25 cellular contexts compared by ENCODE assay signal in the genomic region with DNA sequence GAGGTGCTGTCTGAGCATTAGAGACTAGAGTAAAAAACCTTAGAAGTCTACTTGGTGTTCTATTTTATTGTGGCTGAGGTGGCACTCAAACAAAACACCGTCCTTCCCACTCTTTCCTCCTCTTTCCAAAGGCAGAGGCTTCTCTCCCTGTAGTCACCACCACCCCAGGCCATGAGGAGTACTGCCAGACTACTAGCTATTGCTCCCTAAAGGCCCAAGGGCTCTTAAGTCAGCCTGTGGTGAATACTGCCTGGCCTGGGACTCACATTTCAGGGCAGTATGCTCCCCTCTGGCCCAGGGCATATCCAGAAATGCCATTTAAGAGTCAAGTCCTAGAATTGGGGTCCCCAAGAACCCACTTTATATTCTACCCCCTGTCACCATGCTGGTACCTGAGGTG.
DNase-seq lines count a peak whose midpoint lies in the region; ATAC-seq, FAIRE-seq and TF ChIP-seq lines count a peak whose summit lies in the region.
"Had no signal": no experiment of that assay in that cellular context is flagged by ENCODE, and none has a peak within 500 bp of the region (broad histone marks: within the 10 kb centered on the region; RNA-seq: fewer than 3 reads in every experiment).

No MANE protein-coding gene starts in this region.

- H3K36me3 Mint-ChIP-seq in GM23338 (ENCODE audit: low read depth): peaks cover 1% of the 10 kb centered on the region; the same call in 1 of the 3 replicates
- H3K36me3 Mint-ChIP-seq in activated naive CD4-positive, alpha-beta T cell treated with anti-CD3 and anti-CD28 coated beads, Interleukin-2, amount 50 U/mL, for 72 hours: peaks cover 0 to 13% of the 10 kb centered on the region in 2 donors
- H3K36me3 Mint-ChIP-seq: CD8-positive, alpha-beta T cell had no signal

- H3K27ac ChIP-seq in GM23338 (ENCODE audit: low read depth) (no peak overlapping the region), H1 (ENCODE audit: low read depth, low read length) (no peak overlapping the region), mesendoderm (ENCODE audit: low read depth, low read length) (no peak overlapping the region), upper lobe of right lung (no peak overlapping the region)
- H3K27ac ChIP-seq: BLaER1 treated with 17β-estradiol and CSF1 and Interleukin-3, amounts not matched to agents 10 nM and 100 nM; C4-2B had no signal

- POLR2A ChIA-PET in H1 (lab: Charles Lee; ENCODE audit: partially characterized antibody): no interaction called here

- no peak overlapping the region for H3K9ac ChIP-seq in H1 (replicated peaks in 1 of 4; ENCODE audit: extremely low read depth in 1 of 4, low read depth in 3 of 4, low read length in 3 of 4)
- no peak overlapping the region for H3K9ac ChIP-seq in mesendoderm (ENCODE audit: low read length)
- H3K9ac ChIP-seq: BLaER1 treated with 17β-estradiol and CSF1 and Interleukin-3, amounts not matched to agents 10 nM and 100 nM had no signal

- no peak overlapping the region for H3K14ac ChIP-seq in H1 (ENCODE audit: insufficient read length)

- no peaks in the 10 kb centered on the region for H3F3A ChIP-seq in GM23338 (replicated peaks; ENCODE audit: low read depth)

- H3K9me3 ChIP-seq in H1 (ENCODE audit: insufficient read depth in 2 of 2, low read depth in 1 of 2, low read length in 1 of 2) (no peaks in the 10 kb centered on the region), upper lobe of right lung (no peaks in the 10 kb centered on the region)
- H3K9me3 ChIP-seq: Caco-2 had no signal

- no peak overlapping the region for H2BK120ac ChIP-seq in H1 (replicated peaks; ENCODE audit: low read depth, low read length)
- no peak overlapping the region for H2BK120ac ChIP-seq in mesendoderm (ENCODE audit: low read depth, low read length)

- H3K36me3 ChIP-seq in GM23338 (ENCODE audit: insufficient read depth) (no peaks in the 10 kb centered on the region), H1 (ENCODE audit: control insufficient read depth in 2 of 4, insufficient read depth in 4 of 4, low read length in 3 of 4) (no peaks in the 10 kb centered on the region), mesendoderm (ENCODE audit: control insufficient read depth, insufficient read depth, low read length) (no peaks in the 10 kb centered on the region), upper lobe of right lung (no peaks in the 10 kb centered on the region)
- H3K36me3 ChIP-seq: BLaER1 treated with 17β-estradiol and CSF1 and Interleukin-3, amounts not matched to agents 10 nM and 100 nM had no signal

- intact Hi-C loops in upper lobe of right lung (cut with DNase I): no loop called here

- TF ChIP-seq EP300 in H1 (IDR thresholded peaks at IDR 0.05; ENCODE audit: borderline replicate concordance in 1 of 2, low read depth in 2 of 2, low read length in 2 of 2): no peak

- peak; percentile 52 for ATAC-seq in GM23338
- no peak for ATAC-seq in upper lobe of right lung
- no peak for ATAC-seq in HG03460 (IDR thresholded peaks at IDR 0.05; ENCODE audit: unreplicated experiment)
- ATAC-seq in activated naive CD4-positive, alpha-beta T cell treated with anti-CD3 and anti-CD28 coated beads, Interleukin-2, amount 50 U/mL, for 72 hours: no peak
- ATAC-seq: CD8-positive, alpha-beta T cell; GM12878 had no signal

- H2AFZ ChIP-seq in GM23338: peak overlapping the region; percentile 73; the same call in 1 of the 2 replicates
- no peak overlapping the region for H2AFZ ChIP-seq in H1 (ENCODE audit: low read length)

- H3K18ac ChIP-seq in H1 (ENCODE audit: extremely low read depth, low read length): 0 out of 2 replicates have a peak overlapping the region, but pooled peaks have one; percentile 40
- H3K18ac ChIP-seq in mesendoderm (ENCODE audit: low read length): no peak overlapping the region

- no peaks in the 10 kb centered on the region for H3K27me3 ChIP-seq in GM23338 (ENCODE audit: insufficient read depth)
- H3K27me3 ChIP-seq in H1 (replicated peaks in 1 of 4; ENCODE audit: control insufficient read depth in 3 of 4, extremely low read depth in 1 of 4, insufficient read depth in 3 of 4, low read length in 3 of 4): no peaks in the 10 kb centered on the region
- H3K27me3 ChIP-seq in mesendoderm (ENCODE audit: insufficient read depth, low read length, poor library complexity): no peaks in the 10 kb centered on the region
- H3K27me3 ChIP-seq in upper lobe of right lung: no peaks in the 10 kb centered on the region
- H3K27me3 ChIP-seq: BLaER1 treated with 17β-estradiol and CSF1 and Interleukin-3, amounts not matched to agents 10 nM and 100 nM had no signal

- H3K23ac ChIP-seq in H1 (ENCODE audit: insufficient read length) (no peak overlapping the region), mesendoderm (ENCODE audit: low read length) (no peak overlapping the region)

- H4K8ac ChIP-seq in H1 (ENCODE audit: extremely low read depth, insufficient read depth, low read length): no peak overlapping the region
- no peak overlapping the region for H4K8ac ChIP-seq in mesendoderm (ENCODE audit: low read depth, low read length)

- H3K27ac Mint-ChIP-seq in GM23338: no peak overlapping the region
- H3K27ac Mint-ChIP-seq in activated naive CD4-positive, alpha-beta T cell treated with anti-CD3 and anti-CD28 coated beads, Interleukin-2, amount 50 U/mL, for 72 hours: no peak overlapping the region
- H3K27ac Mint-ChIP-seq: B cell; CD4-positive, alpha-beta T cell; CD8-positive, alpha-beta T cell had no signal

- TF ChIP-seq CTCF in GM23338 (conservative IDR thresholded peaks at IDR 0.05; ENCODE audit: low read depth in 2 of 2) (no peak), H1 (IDR thresholded peaks at IDR 0.05; ENCODE audit: control extremely low read depth in 1 of 3, insufficient read depth in 1 of 3, low read depth in 1 of 3, low read length in 3 of 3) (no peak), upper lobe of right lung (IDR thresholded peaks at IDR 0.05) (no peak)

- CTCF ChIA-PET in H1 (lab: Charles Lee; ENCODE audit: partially characterized antibody): no interaction called here

- H3K4me3 Mint-ChIP-seq in GM23338: no peak overlapping the region
- H3K4me3 Mint-ChIP-seq: B cell; CD4-positive, alpha-beta T cell; CD8-positive, alpha-beta T cell had no signal

- no peak for FAIRE-seq in H1 (lab: Jason Lieb, UNC)
- FAIRE-seq: A204.1, D721Med, GM12878, GM12892, GM18507 had no signal

- H2BK20ac ChIP-seq in H1 (ENCODE audit: low read length): no peak overlapping the region

- no peaks in the 10 kb centered on the region for H3K4me1 ChIP-seq in GM23338 (ENCODE audit: insufficient read depth)
- H3K4me1 ChIP-seq in H1 (replicated peaks in 1 of 4; ENCODE audit: control insufficient read depth in 3 of 4, insufficient read depth in 4 of 4, low read length in 3 of 4): peaks cover 0 to 4% (median 0%) of the 10 kb centered on the region in 4 experiments; a peak in 1 of 7 replicates
- no peaks in the 10 kb centered on the region for H3K4me1 ChIP-seq in mesendoderm (ENCODE audit: control insufficient read depth, low read depth, low read length)
- no peaks in the 10 kb centered on the region for H3K4me1 ChIP-seq in upper lobe of right lung
- H3K4me1 ChIP-seq: BLaER1 treated with 17β-estradiol and CSF1 and Interleukin-3, amounts not matched to agents 10 nM and 100 nM; Caco-2 had no signal

- no peak overlapping the region for H3K4me2 ChIP-seq in GM23338
- H3K4me2 ChIP-seq in H1 (ENCODE audit: insufficient read depth in 1 of 2, low read depth in 2 of 2, low read length in 2 of 2): no peak overlapping the region; a peak in 1 of 4 replicates
- H3K4me2 ChIP-seq in mesendoderm (ENCODE audit: low read length): no peak overlapping the region
- H3K4me2 ChIP-seq: BLaER1 treated with 17β-estradiol and CSF1 and Interleukin-3, amounts not matched to agents 10 nM and 100 nM had no signal

- H3K4me3 ChIP-seq in GM23338 (no peak overlapping the region), H1 (ENCODE audit: extremely low read depth in 1 of 4, insufficient read depth in 2 of 4, low read depth in 3 of 4, low read length in 4 of 4) (no peak overlapping the region), mesendoderm (ENCODE audit: low read length) (no peak overlapping the region), upper lobe of right lung (no peak overlapping the region)
- H3K4me3 ChIP-seq: BLaER1 treated with 17β-estradiol and CSF1 and Interleukin-3, amounts not matched to agents 10 nM and 100 nM; GM12878 had no signal

- no peak overlapping the region for H4K5ac ChIP-seq in H1 (ENCODE audit: insufficient read length, low read depth, low read length)
- H4K5ac ChIP-seq in mesendoderm (ENCODE audit: low read length): no peak overlapping the region

- H4K20me1 ChIP-seq in GM23338 (replicated peaks; ENCODE audit: insufficient read depth) (no peaks in the 10 kb centered on the region), H1 (replicated peaks in 1 of 2; ENCODE audit: control insufficient read depth in 1 of 2, insufficient read depth in 2 of 2, low read length in 2 of 2) (no peaks in the 10 kb centered on the region)
- H4K20me1 ChIP-seq: BLaER1 treated with 17β-estradiol and CSF1 and Interleukin-3, amounts not matched to agents 10 nM and 100 nM had no signal

- TF ChIP-seq POLR2A in H1 (IDR thresholded peaks at IDR 0.05; ENCODE audit: control extremely low read depth in 1 of 2, low read depth in 2 of 2, low read length in 2 of 2): no peak

- H2BK5ac ChIP-seq in H1 (ENCODE audit: low read depth, low read length) (no peak overlapping the region), mesendoderm (ENCODE audit: low read length) (no peak overlapping the region)

- TF ChIP-seq RAD21 in H1 (IDR thresholded peaks at IDR 0.05 in 1 of 2, conservative IDR thresholded peaks at IDR 0.05 in 1 of 2; ENCODE audit: low read depth in 2 of 2, low read length in 2 of 2): no peak

- H3K9me2 ChIP-seq in GM23338 (ENCODE audit: insufficient read depth): no peaks in the 10 kb centered on the region

- H2AK5ac ChIP-seq in H1 (ENCODE audit: low read depth, low read length) (no peak overlapping the region), mesendoderm (ENCODE audit: low read length) (no peak overlapping the region)

- no peaks in the 10 kb centered on the region for H3K23me2 ChIP-seq in H1 (ENCODE audit: low read depth, low read length)

- H2BK12ac ChIP-seq in H1 (ENCODE audit: low read depth, low read length): no peak overlapping the region

- H3K9me3 Mint-ChIP-seq in GM23338: peaks cover 8% of the 10 kb centered on the region; the same call in 2 of the 3 replicates
- H3K9me3 Mint-ChIP-seq in activated naive CD4-positive, alpha-beta T cell treated with anti-CD3 and anti-CD28 coated beads, Interleukin-2, amount 50 U/mL, for 72 hours: peaks cover 25 to 40% of the 10 kb centered on the region in 2 donors

- H3K27me3 Mint-ChIP-seq in GM23338 (ENCODE audit: insufficient read depth, low read depth, poor library complexity): peaks cover 4% of the 10 kb centered on the region
- H3K27me3 Mint-ChIP-seq: B cell; CD4-positive, alpha-beta T cell had no signal

- H3K79me2 ChIP-seq in GM23338 (replicated peaks; ENCODE audit: insufficient read depth) (no peaks in the 10 kb centered on the region), H1 (ENCODE audit: control insufficient read depth in 1 of 2, insufficient read depth in 2 of 2, low read length in 2 of 2) (no peaks in the 10 kb centered on the region), mesendoderm (ENCODE audit: control insufficient read depth, insufficient read depth, low read length) (no peaks in the 10 kb centered on the region)

- 90% methylated on average over 1 of the region's 1 CpG; no CpG with 5 or more reads in 1 of the 2 experiments for whole genome bisulfite sequencing in H1 (ENCODE audit: extremely low coverage in 1 of 2, insufficient coverage in 1 of 2, insufficient read length in 1 of 2, insufficient replicate concordance in 2 of 2, low coverage in 1 of 2, low lambda C conversion rate in 2 of 2, missing lambda C conversion rate in 1 of 2), 2 experiments
- no CpG with 5 or more reads among the region's 1 CpG for WGBS in mesendoderm (ENCODE audit: extremely low coverage, insufficient coverage, low lambda C conversion rate)

- H4K91ac ChIP-seq in H1 (replicated peaks; ENCODE audit: insufficient read length, low read length): no peak overlapping the region

- DNase-seq in GM23338 (ENCODE audit: low spot score) (peak; percentile 3), H1 (ENCODE audit: low read depth in 1 of 2, low spot score in 2 of 2) (no peak), mesendoderm (peak; percentile 22), upper lobe of right lung (peak; percentile 21), OCI-M2 (lab: John Stamatoyannopoulos, UW; ENCODE audit: unreplicated experiment) (no peak)
- DNase-seq in activated naive CD4-positive, alpha-beta T cell treated with Interleukin-2 at 50 U/mL for 16 hours: no peak
- DNase-seq in activated naive CD4-positive, alpha-beta T cell treated with anti-CD3 and anti-CD28 coated beads, Interleukin-2, amount 50 U/mL, for 72 hours (ENCODE audit: low spot score in 2 of 2): no peak
- DNase-seq: 8988T; ACHN; AML-193; Caco-2; Calu3; CD4-positive, alpha-beta T cell; CD8-positive, alpha-beta T cell; DMS79 treated with DMSO at 0.1 percent for 48 hours; GDM1 had no signal

- H3K4me1 Mint-ChIP-seq in GM23338: peaks cover 3% of the 10 kb centered on the region
- H3K4me1 Mint-ChIP-seq: B cell had no signal

- H3K4ac ChIP-seq in H1 (replicated peaks; ENCODE audit: insufficient read length, low read depth, low read length): no peak overlapping the region
- no peak overlapping the region for H3K4ac ChIP-seq in mesendoderm (ENCODE audit: low read depth, low read length)

- H2BK15ac ChIP-seq in H1 (ENCODE audit: low read length) (no peak overlapping the region), mesendoderm (replicated peaks; ENCODE audit: low read depth) (no peak overlapping the region)

- H3K56ac ChIP-seq in H1 (replicated peaks; ENCODE audit: insufficient read length, low read depth, low read length): no peak overlapping the region
- H3K56ac ChIP-seq in mesendoderm (ENCODE audit: low read length): no peak overlapping the region

- H3K79me1 ChIP-seq in H1 (ENCODE audit: low read depth, low read length) (no peaks in the 10 kb centered on the region), mesendoderm (ENCODE audit: low read length) (no peaks in the 10 kb centered on the region)

Comparison
In these comparisons a context has a peak if more than half of its experiments do, and no peak if none do; other contexts are left out.
1. DNase-seq: peak in GM23338 (single experiment), mesendoderm (single experiment) and upper lobe of right lung (single experiment); none in H1 (0 of 2), activated naive CD4-positive, alpha-beta T cell treated with Interleukin-2 at 50 U/mL for 16 hours (single experiment), activated naive CD4-positive, alpha-beta T cell treated with anti-CD3 and anti-CD28 coated beads, Interleukin-2, amount 50 U/mL, for 72 hours (0 of 2) and OCI-M2 (single experiment).